In genomic region chr3:177452487-177452886, GRCh38 we compare ENCODE assay signal across 8 cellular contexts.
DNase-seq lines count a peak whose midpoint lies in the region; ATAC-seq and TF ChIP-seq lines count a peak whose summit lies in the region.

No MANE protein-coding gene starts in this region.

- H3K9me3 ChIP-seq in esophagus (ENCODE audit: control insufficient read depth in 2 of 2, insufficient read depth in 1 of 2, low read depth in 1 of 2, low read length in 1 of 2), result no peaks in the 10 kb centered on the region

- H3K4me1 Mint-ChIP-seq in CD14-positive monocyte, result peaks cover 18% of the 10 kb centered on the region
- H3K4me1 Mint-ChIP-seq in naive thymus-derived CD8-positive, alpha-beta T cell, result peaks cover 2 to 17% (median 14%) of the 10 kb centered on the region in 4 donors

- no peaks in the 10 kb centered on the region for H3K27me3 Mint-ChIP-seq in CD14-positive monocyte (ENCODE audit: low read depth in 3 of 3)
- no peaks in the 10 kb centered on the region for H3K27me3 Mint-ChIP-seq in naive thymus-derived CD8-positive, alpha-beta T cell

- DNase-seq in CD14-positive monocyte (ENCODE audit: low spot score) (peak; percentile 52), NCI-H69 (lab: John Stamatoyannopoulos, UW) (peak; percentile 58), omental fat pad (ENCODE audit: low spot score) (no peak), activated gamma-delta T cell (lab: John Stamatoyannopoulos, UW) (no peak), coronary artery (ENCODE audit: low spot score) (no peak), COLO668 (lab: John Stamatoyannopoulos, UW; ENCODE audit: unreplicated experiment) (no peak)
- no peak for DNase-seq in naive thymus-derived CD8-positive, alpha-beta T cell

- no peaks in the 10 kb centered on the region for H3K36me3 Mint-ChIP-seq in CD14-positive monocyte
- no peaks in the 10 kb centered on the region for H3K36me3 Mint-ChIP-seq in naive thymus-derived CD8-positive, alpha-beta T cell

- no peak overlapping the region for H3K27ac Mint-ChIP-seq in CD14-positive monocyte
- H3K27ac Mint-ChIP-seq in naive thymus-derived CD8-positive, alpha-beta T cell, result no peak overlapping the region

- H3K4me3 Mint-ChIP-seq in CD14-positive monocyte, result no peak overlapping the region
- no peak overlapping the region for H3K4me3 Mint-ChIP-seq in naive thymus-derived CD8-positive, alpha-beta T cell

- no peak for TF ChIP-seq CTCF in CD14-positive monocyte (IDR thresholded peaks at IDR 0.05)
- TF ChIP-seq CTCF in omental fat pad (IDR thresholded peaks at IDR 0.05), result no peak
- TF ChIP-seq CTCF in coronary artery (IDR thresholded peaks at IDR 0.05), result no peak

- H3K4me3 ChIP-seq in esophagus (ENCODE audit: low read depth in 1 of 2, low read length in 2 of 2) (no peak overlapping the region), coronary artery (no peak overlapping the region)

- WGBS in esophagus, 2 donors, result 17 to 33% methylated on average over 1 of the region's 1 CpG

- H3K27ac ChIP-seq in esophagus (ENCODE audit: low read depth in 2 of 2, low read length in 1 of 2), result peak overlapping the region; percentile 64 to 80
- H3K27ac ChIP-seq in coronary artery, result peak overlapping the region in 1 of 2 donors; percentile 35

- intact Hi-C loops in CD14-positive monocyte (cut with micrococcal nuclease), result loop anchor here in 1 of 2 donors (10.0 kb wide), 1 partner anchor 258 kb away; the partner anchor contains the start of gene TBL1XR1

- POLR2A ChIA-PET in naive thymus-derived CD8-positive, alpha-beta T cell (lab: Charles Lee), result no interaction called here

- H3K9me3 Mint-ChIP-seq in CD14-positive monocyte, result peaks cover 0 to 3% (median 0%) of the 10 kb centered on the region in 7 donors
- H3K9me3 Mint-ChIP-seq in naive thymus-derived CD8-positive, alpha-beta T cell, result peaks cover 0 to 8% (median 0%) of the 10 kb centered on the region in 9 donors

- no peaks in the 10 kb centered on the region for H3K36me3 ChIP-seq in esophagus (ENCODE audit: control insufficient read depth in 2 of 2, insufficient read depth in 2 of 2, low read length in 1 of 2)

- ATAC-seq in omental fat pad (ENCODE audit: low FRiP score), result peak; percentile 71
- no peak for ATAC-seq in naive thymus-derived CD8-positive, alpha-beta T cell

- H3K4me1 ChIP-seq in esophagus (ENCODE audit: control insufficient read depth in 2 of 2, insufficient read depth in 2 of 2, low read length in 1 of 2), result no peaks in the 10 kb centered on the region

- H3K27me3 ChIP-seq in esophagus (ENCODE audit: control insufficient read depth in 1 of 2, insufficient read depth in 2 of 2, low read length in 2 of 2), result no peaks in the 10 kb centered on the region

Comparison
In these comparisons a context has a peak if more than half of its experiments do, and no peak if none do; other contexts are left out.
1. DNase-seq: peak in CD14-positive monocyte (single experiment) and NCI-H69 (single experiment); none in omental fat pad (single experiment), activated gamma-delta T cell (single experiment), coronary artery (single experiment), naive thymus-derived CD8-positive, alpha-beta T cell (0 of 10) and COLO668 (single experiment).